8 cellular contexts compared by ENCODE assay signal in genomic region chr2:215931256-215931903, GRCh38.
DNase-seq lines count a peak whose midpoint lies in the region; ATAC-seq lines count a peak whose summit lies in the region.

No MANE protein-coding gene starts in this region.

- POLR2A ChIA-PET in activated CD4-positive, alpha-beta memory T cell treated with anti-CD3 and anti-CD28 coated beads, Interleukin-2, amount 10 ng/mL, durations not matched to agents 7 days and 5 days (lab: Charles Lee), result no interaction called here

- ATAC-seq in GM19372 (IDR thresholded peaks at IDR 0.05; ENCODE audit: low read depth, unreplicated experiment), result peak; percentile 88
- ATAC-seq in HG03460 (IDR thresholded peaks at IDR 0.05; ENCODE audit: unreplicated experiment), result peak; percentile 85

- DNase-seq in COLO668 (lab: John Stamatoyannopoulos, UW; ENCODE audit: unreplicated experiment) (peak; percentile 67), NCI-H82 (lab: John Stamatoyannopoulos, UW) (peak; percentile 89), epidermal melanocyte (ENCODE audit: insufficient read length, low spot score) (peak; percentile 33), myocyte (ENCODE audit: low read depth) (peak; percentile 85), substantia nigra (lab: John Stamatoyannopoulos, UW) (peak in 38 of 49 donors; percentile 1 to 60 (median 28))
- DNase-seq in activated CD4-positive, alpha-beta memory T cell treated with anti-CD3 and anti-CD28 coated beads, Interleukin-2, amount 10 ng/mL, durations not matched to agents 7 days and 5 days, result peak; percentile 60

- CTCF ChIA-PET in activated CD4-positive, alpha-beta memory T cell treated with anti-CD3 and anti-CD28 coated beads, Interleukin-2, amount 10 ng/mL, durations not matched to agents 7 days and 5 days (lab: Charles Lee), result interaction anchor here (0.8 to 3.1 kb wide), 14 partner anchors 8 to 661 kb away, joined by 3 to 12 read pairs (median 4); no protein-coding TSS in a partner anchor

- peaks cover 8% of the 10 kb centered on the region for H3K27me3 Mint-ChIP-seq in activated CD4-positive, alpha-beta memory T cell treated with anti-CD3 and anti-CD28 coated beads, Interleukin-2, amount 10 ng/mL, durations not matched to agents 7 days and 5 days

- no peak overlapping the region for H3K27ac ChIP-seq in substantia nigra (ENCODE audit: low read depth, low read length, poor library complexity, severe bottlenecking)

- no peaks in the 10 kb centered on the region for H3K36me3 Mint-ChIP-seq in activated CD4-positive, alpha-beta memory T cell treated with anti-CD3 and anti-CD28 coated beads, Interleukin-2, amount 10 ng/mL, durations not matched to agents 7 days and 5 days (ENCODE audit: low read depth)

- H3K4me1 Mint-ChIP-seq in activated CD4-positive, alpha-beta memory T cell treated with anti-CD3 and anti-CD28 coated beads, Interleukin-2, amount 10 ng/mL, durations not matched to agents 7 days and 5 days, result peaks cover 15% of the 10 kb centered on the region

- H3K27ac Mint-ChIP-seq in activated CD4-positive, alpha-beta memory T cell treated with anti-CD3 and anti-CD28 coated beads, Interleukin-2, amount 10 ng/mL, durations not matched to agents 7 days and 5 days, result no peak overlapping the region

- H3K4me3 Mint-ChIP-seq in activated CD4-positive, alpha-beta memory T cell treated with anti-CD3 and anti-CD28 coated beads, Interleukin-2, amount 10 ng/mL, durations not matched to agents 7 days and 5 days, result no peak overlapping the region

- no peaks in the 10 kb centered on the region for H3K9me3 Mint-ChIP-seq in activated CD4-positive, alpha-beta memory T cell treated with anti-CD3 and anti-CD28 coated beads, Interleukin-2, amount 10 ng/mL, durations not matched to agents 7 days and 5 days

Comparison
In these comparisons a context has a peak if more than half of its experiments do, and no peak if none do; other contexts are left out.
1. DNase-seq: peak in every context shown above with its lines; median percentile 89 in NCI-H82; 85 in myocyte; 67 in COLO668; 60 in activated CD4-positive, alpha-beta memory T cell treated with anti-CD3 and anti-CD28 coated beads, Interleukin-2, amount 10 ng/mL, durations not matched to agents 7 days and 5 days; 33 in epidermal melanocyte; 28 in substantia nigra.